Comparison of ENCODE assay signal across 2 cellular contexts in genomic region chr12:14928946-14929345, GRCh38.
TF ChIP-seq lines count a peak whose summit lies in the region.

No MANE protein-coding gene starts in this region.

TF ChIP-seq in HCT116, 20 proteins besides CTCF, POLR2A, EP300 and RAD21:
- TF ChIP-seq CBX3 (IDR thresholded peaks at IDR 0.05; ENCODE audit: low read depth) (peak; percentile 69; the same call in 1 of the 2 replicates), SRF (IDR thresholded peaks at IDR 0.05; ENCODE audit: low read depth) (no peak), EGR1 (IDR thresholded peaks at IDR 0.05; ENCODE audit: low read depth) (no peak), JUND (IDR thresholded peaks at IDR 0.05) (peak; percentile 51; the same call in 1 of the 2 replicates), SP1 (IDR thresholded peaks at IDR 0.05; ENCODE audit: low read depth) (peak; percentile 82; the same call in 1 of the 2 replicates), TCF7L2 (IDR thresholded peaks at IDR 0.05; ENCODE audit: borderline replicate concordance, extremely low read depth, insufficient read depth, insufficient read length) (no peak), ATF3 (IDR thresholded peaks at IDR 0.05) (no peak), ZFX (IDR thresholded peaks at IDR 0.05) (no peak)
- TF ChIP-seq, protein P1, sequence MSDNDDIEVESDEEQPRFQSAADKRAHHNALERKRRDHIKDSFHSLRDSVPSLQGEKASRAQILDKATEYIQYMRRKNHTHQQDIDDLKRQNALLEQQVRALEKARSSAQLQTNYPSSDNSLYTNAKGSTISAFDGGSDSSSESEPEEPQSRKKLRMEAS (IDR thresholded peaks at IDR 0.05): peak; percentile 29; the same call in 1 of the 2 replicates
- TF ChIP-seq, protein P2, sequence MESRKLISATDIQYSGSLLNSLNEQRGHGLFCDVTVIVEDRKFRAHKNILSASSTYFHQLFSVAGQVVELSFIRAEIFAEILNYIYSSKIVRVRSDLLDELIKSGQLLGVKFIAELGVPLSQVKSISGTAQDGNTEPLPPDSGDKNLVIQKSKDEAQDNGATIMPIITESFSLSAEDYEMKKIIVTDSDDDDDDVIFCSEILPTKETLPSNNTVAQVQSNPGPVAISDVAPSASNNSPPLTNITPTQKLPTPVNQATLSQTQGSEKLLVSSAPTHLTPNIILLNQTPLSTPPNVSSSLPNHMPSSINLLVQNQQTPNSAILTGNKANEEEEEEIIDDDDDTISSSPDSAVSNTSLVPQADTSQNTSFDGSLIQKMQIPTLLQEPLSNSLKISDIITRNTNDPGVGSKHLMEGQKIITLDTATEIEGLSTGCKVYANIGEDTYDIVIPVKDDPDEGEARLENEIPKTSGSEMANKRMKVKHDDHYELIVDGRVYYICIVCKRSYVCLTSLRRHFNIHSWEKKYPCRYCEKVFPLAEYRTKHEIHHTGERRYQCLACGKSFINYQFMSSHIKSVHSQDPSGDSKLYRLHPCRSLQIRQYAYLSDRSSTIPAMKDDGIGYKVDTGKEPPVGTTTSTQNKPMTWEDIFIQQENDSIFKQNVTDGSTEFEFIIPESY (IDR thresholded peaks at IDR 0.05; ENCODE audit: extremely low read depth, insufficient replicate concordance, low read length): no peak

TF ChIP-seq in SK-N-SH, 30 proteins besides CTCF, POLR2A, EP300 and RAD21:
- TF ChIP-seq NFIC (IDR thresholded peaks at IDR 0.05; ENCODE audit: borderline replicate concordance) (no peak), PBX3 (IDR thresholded peaks at IDR 0.05) (no peak), ELF1 (IDR thresholded peaks at IDR 0.05) (no peak), TCF12 (IDR thresholded peaks at IDR 0.05) (peak; percentile 31; the same call in 1 of the 2 replicates)
TF ChIP-seq in SK-N-SH: peak in this region for 1.
